ENCODE assay signal across 25 cellular contexts in the genomic region with DNA sequence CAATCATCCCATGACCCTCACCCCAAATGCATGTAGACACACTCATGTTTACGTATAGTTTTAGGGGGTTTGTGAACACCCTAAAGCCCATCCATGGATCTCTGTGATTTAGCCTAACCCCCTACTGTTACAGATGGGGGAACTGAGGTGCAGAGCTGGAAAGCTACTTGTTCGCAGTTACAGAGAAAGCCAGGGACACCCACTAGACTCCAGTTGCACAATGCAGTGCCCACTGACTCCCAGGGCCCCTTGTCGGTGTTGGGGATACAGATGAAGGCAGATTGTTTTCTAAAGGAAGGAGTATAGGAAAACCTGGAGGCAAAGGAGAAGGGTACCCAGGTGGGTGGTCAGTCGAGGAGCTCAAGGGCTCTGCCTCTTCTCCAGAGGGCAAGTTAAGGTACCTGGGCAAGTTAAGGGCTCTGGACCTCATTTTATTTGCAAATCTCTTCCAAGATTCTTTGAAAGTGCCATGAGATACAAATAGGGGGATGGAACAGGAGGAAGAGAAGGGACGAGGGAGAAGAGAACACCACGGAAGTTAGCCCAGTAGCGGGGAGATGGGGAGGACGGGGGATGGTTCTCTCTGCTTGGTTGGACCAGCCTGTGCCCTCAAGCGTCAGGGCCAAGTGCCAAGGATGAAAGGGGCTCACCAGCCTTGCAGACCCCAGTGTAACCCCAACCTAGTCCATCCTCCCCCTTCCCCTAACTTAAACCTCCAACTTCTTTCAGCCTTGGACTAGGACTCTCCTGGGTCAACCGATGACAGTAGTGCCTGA. TPM values are rescaled to one million over a fixed set of nuclear protein-coding genes. Genes with fewer than 3 reads are reported as not detected.
DNase-seq lines count a peak whose midpoint lies in the region; ATAC-seq, FAIRE-seq and TF ChIP-seq lines count a peak whose summit lies in the region.
"Had no signal": no experiment of that assay in that cellular context is flagged by ENCODE, and none has a peak within 500 bp of the region (broad histone marks: within the 10 kb centered on the region; RNA-seq: fewer than 3 reads in every experiment).

No MANE protein-coding gene starts in this region.

- BruUV-seq in K562 (replicated peaks; lab: Mats Ljungman, UMichigan), result no TSS peak

- TF ChIP-seq CTCF in K562 (IDR thresholded peaks at IDR 0.05 in 2 of 3, conservative IDR thresholded peaks at IDR 0.05 in 1 of 3; ENCODE audit: insufficient read depth in 2 of 3, low read depth in 1 of 3, low read length in 3 of 3), result no peak
- no peak for TF ChIP-seq CTCF in psoas muscle (IDR thresholded peaks at IDR 0.05)

- H3K4me1 ChIP-seq in K562 (replicated peaks in 1 of 2; ENCODE audit: control insufficient read depth in 2 of 2, insufficient read depth in 2 of 2, low read length in 2 of 2) (peaks cover under 1 to 2% of the 10 kb centered on the region in 2 experiments; a peak in 3 of 5 replicates), psoas muscle (peaks cover 60% of the 10 kb centered on the region)

- under 1% methylated on average over 9 of the region's 10 CpGs for WGBS in K562 (ENCODE audit: insufficient coverage, low coverage, missing lambda C conversion rate)
- 38 to 47% (median 46%) methylated on average over 10 of the region's 10 CpGs for WGBS in psoas muscle, 3 donors

- H3K9me1 ChIP-seq in K562 (ENCODE audit: control insufficient read depth, insufficient read depth, low read length), result no peaks in the 10 kb centered on the region

- no peak for TF ChIP-seq RAD21 in K562 (CRISPR knock-in tag; conservative IDR thresholded peaks at IDR 0.05 in 1 of 2, IDR thresholded peaks at IDR 0.05 in 1 of 2)

- H3K79me2 ChIP-seq in K562 (ENCODE audit: control insufficient read depth, insufficient read depth, low read length), result no peaks in the 10 kb centered on the region

- no peaks in the 10 kb centered on the region for H3K36me3 ChIP-seq in K562 (ENCODE audit: control insufficient read depth, insufficient read depth, low read length)
- no peaks in the 10 kb centered on the region for H3K36me3 ChIP-seq in psoas muscle (ENCODE audit: insufficient read depth in 1 of 2, low read depth in 1 of 2)
- H3K36me3 ChIP-seq: BLaER1 treated with 17β-estradiol and CSF1 and Interleukin-3, amounts not matched to agents 10 nM and 100 nM; Peyer's patch had no signal

- ATAC-seq in K562 (no peak), psoas muscle (no peak), GM18502 (IDR thresholded peaks at IDR 0.05; ENCODE audit: poor library complexity, unreplicated experiment) (no peak)

- H3K4me2 ChIP-seq in K562 (ENCODE audit: insufficient read depth, low read length), result no peak overlapping the region
- H3K4me2 ChIP-seq: BLaER1 treated with 17β-estradiol and CSF1 and Interleukin-3, amounts not matched to agents 10 nM and 100 nM had no signal

- CTCF ChIA-PET in K562 (lab: Yijun Ruan, JAX; ENCODE audit: low intra/inter-chr PET ratio), result no interaction called here

- TF ChIP-seq POLR2A in K562 (conservative IDR thresholded peaks at IDR 0.05), result no peak

- DNase-seq in activated effector memory CD4-positive, alpha-beta T cell treated with anti-CD3 and anti-CD28 coated beads, Interleukin-2, amount 50 U/mL, for 16 hours, result peak; percentile 46
- no peak for DNase-seq in activated effector memory CD4-positive, alpha-beta T cell treated with Interleukin-2 at 50 U/mL for 16 hours
- DNase-seq in K562 (ENCODE audit: extremely low read depth in 1 of 4, low spot score in 3 of 4), result no peak
- DNase-seq in mesenteric fat pad (ENCODE audit: low spot score), result peak; percentile 51
- no peak for DNase-seq in psoas muscle
- DNase-seq in GM19238 (ENCODE audit: insufficient read length, low spot score), result no peak
- no peak for DNase-seq in NCI-H1694 (lab: John Stamatoyannopoulos, UW)
- DNase-seq: Caco-2; CD4-positive, alpha-beta memory T cell; DMS 273 treated with DMSO at 0.1 percent for 48 hours; DMS79 treated with DMSO at 0.1 percent for 48 hours; IMR-90; MV-4-11; NCI-H1105 treated with DMSO at 0.1 percent for 48 hours; NCI-H2081; NCI-H2171; NCI-H526 had no signal

- H3K27me3 ChIP-seq in K562 (ENCODE audit: control insufficient read depth in 2 of 2, insufficient read depth in 2 of 2, low read length in 2 of 2) (peaks cover 20 to 51% of the 10 kb centered on the region in 2 experiments; a peak in 4 of 5 replicates), psoas muscle (ENCODE audit: insufficient read depth in 3 of 3, low read length in 2 of 3) (no peaks in the 10 kb centered on the region)
- H3K27me3 ChIP-seq: BLaER1 treated with 17β-estradiol and CSF1 and Interleukin-3, amounts not matched to agents 10 nM and 100 nM; Peyer's patch had no signal

- intact Hi-C loops in K562 (cut with micrococcal nuclease), result no loop called here
- intact Hi-C loops in psoas muscle (cut with DNase I), result no loop called here

- in situ Hi-C loops in K562 (cut with MboI), result no loop called here

- H3K9ac ChIP-seq in K562 (ENCODE audit: insufficient read depth in 1 of 2, low read depth in 2 of 2, low read length in 2 of 2), result no peak overlapping the region
- H3K9ac ChIP-seq: BLaER1 treated with 17β-estradiol and CSF1 and Interleukin-3, amounts not matched to agents 10 nM and 100 nM had no signal

- TF ChIP-seq EP300 in K562 (IDR thresholded peaks at IDR 0.05; ENCODE audit: low read length), result no peak

- FAIRE-seq in K562 (lab: Jason Lieb, UNC), result no peak
- FAIRE-seq: GM12878, HTR-8/SVneo had no signal

- no peak overlapping the region for H3K4me3 ChIP-seq in K562
- H3K4me3 ChIP-seq in psoas muscle, result peak overlapping the region; percentile 59
- H3K4me3 ChIP-seq: BLaER1 treated with 17β-estradiol and CSF1 and Interleukin-3, amounts not matched to agents 10 nM and 100 nM; GM12878; Peyer's patch had no signal

- no peak overlapping the region for H2AFZ ChIP-seq in K562 (ENCODE audit: low read depth, low read length)

- POLR2A ChIA-PET in K562 (lab: Yijun Ruan, JAX), result interaction anchor here (0.7 to 1.4 kb wide), 3 partner anchors 26 to 79 kb away, joined by 3 to 4 read pairs (median 3); no protein-coding TSS in a partner anchor

- H3K9me3 ChIP-seq in K562 (replicated peaks; ENCODE audit: control insufficient read depth, insufficient read depth, low read depth, low read length) (no peaks in the 10 kb centered on the region), psoas muscle (no peaks in the 10 kb centered on the region)
- H3K9me3 ChIP-seq: BLaER1 treated with 17β-estradiol and CSF1 and Interleukin-3, amounts not matched to agents 10 nM and 100 nM; Caco-2; Peyer's patch had no signal

- no peak overlapping the region for H3K27ac ChIP-seq in K562 (ENCODE audit: extremely low read depth, low read depth, low read length)
- peak overlapping the region; percentile 95 for H3K27ac ChIP-seq in psoas muscle
- H3K27ac ChIP-seq: 22Rv1; BLaER1 treated with 17β-estradiol and CSF1 and Interleukin-3, amounts not matched to agents 10 nM and 100 nM; Peyer's patch had no signal

- no peaks in the 10 kb centered on the region for H4K20me1 ChIP-seq in K562 (replicated peaks; ENCODE audit: control insufficient read depth, insufficient read depth, low read length)
- H4K20me1 ChIP-seq: BLaER1 treated with 17β-estradiol and CSF1 and Interleukin-3, amounts not matched to agents 10 nM and 100 nM had no signal

RNA-seq across cellular contexts. Expression of a gene that starts 1.0 kb away (rescaled TPM):
- not detected in 2 replicates for total RNA-seq in K562 (2011; cell fraction: chromatin; rRNA removed; ENCODE audit: low replicate concordance)
- not detected in 2 replicates for total RNA-seq in K562 (2011; cell fraction: nucleolus; rRNA removed)
- not detected in 2 replicates for total RNA-seq in K562 (2011; cell fraction: nucleoplasm; rRNA removed)
- total RNA-seq in K562 (2014; rRNA removed) (not detected in 2 replicates), K562 (2014; rRNA removed; fragmentation: Illumina TruSeq; extraction: Trizol) (not detected in 2 replicates), K562 (2015; rRNA removed; fragmentation: Illumina TruSeq; extraction: Trizol) (not detected in 2 replicates), K562 (2021) (not detected in 2 replicates), mesenteric fat pad (0.42 TPM), psoas muscle (100 to 1,000 TPM in 1 of 4 donors, 10 to 100 TPM in 3; 29.7 to 110 (median 31.7) TPM)
- polyA plus RNA-seq in K562 (2011; rRNA removed) (not detected in 2 replicates), K562 (2014; fragmentation: Illumina TruSeq; extraction: Trizol) (not detected in 2 replicates), K562 (2014; fragmentation: Nextera tagmentation; extraction: Ambion mirVana) (not detected), K562 (2014; rRNA removed) (not detected in 2 replicates), psoas muscle (10 to 100 TPM in 2 of 3 donors, 1 to 10 TPM in 1; 3.0 to 14.5 (median 14.5) TPM)
- polyA plus RNA-seq in K562 (2011; cell fraction: cytosol; rRNA removed), result 0.01 TPM in 1 of 2 replicates, not detected in the other
- not detected in 2 replicates for polyA plus RNA-seq in K562 (2011; cell fraction: nucleus; rRNA removed)
- polyA plus RNA-seq in K562 (2012), result not detected in 2 replicates
- polyA minus RNA-seq in K562 (2011; rRNA and poly(A)+ RNA removed), result not detected in 2 replicates
- not detected in 2 replicates for polyA minus RNA-seq in K562 (2011; cell fraction: cytosol; rRNA and poly(A)+ RNA removed)
- polyA minus RNA-seq in K562 (2011; cell fraction: nucleus; rRNA and poly(A)+ RNA removed), result not detected in 2 replicates
- total RNA-seq: Caco-2; CD4-positive, alpha-beta memory T cell; H4; OCI-LY7 had no signal
- polyA plus RNA-seq: CD4-positive, alpha-beta memory T cell had no signal

RNA-seq across cellular contexts. Expression of a gene that starts 21.5 kb away (rescaled TPM):
- total RNA-seq in K562 (2011; cell fraction: chromatin; rRNA removed; ENCODE audit: low replicate concordance), result 0.09 and 0.19 TPM in 2 replicates
- 0.13 and 0.17 TPM in 2 replicates for total RNA-seq in K562 (2011; cell fraction: nucleolus; rRNA removed)
- 0.23 and 0.29 TPM in 2 replicates for total RNA-seq in K562 (2011; cell fraction: nucleoplasm; rRNA removed)
- total RNA-seq in K562 (2014; rRNA removed), result 0.04 TPM in 1 of 2 replicates, not detected in the other
- not detected in 2 replicates for total RNA-seq in K562 (2014; rRNA removed; fragmentation: Illumina TruSeq; extraction: Trizol)
- total RNA-seq in K562 (2015; rRNA removed; fragmentation: Illumina TruSeq; extraction: Trizol), result not detected in 2 replicates
- total RNA-seq in K562 (2021), result 0.31 and 0.36 TPM in 2 replicates
- polyA plus RNA-seq in K562 (2011; rRNA removed), result 0.03 and 0.05 TPM in 2 replicates
- polyA plus RNA-seq in K562 (2011; cell fraction: cytosol; rRNA removed), result 0.31 and 0.44 TPM in 2 replicates
- 0.04 and 0.09 TPM in 2 replicates for polyA plus RNA-seq in K562 (2011; cell fraction: nucleus; rRNA removed)
- 0.12 and 0.17 TPM in 2 replicates for polyA plus RNA-seq in K562 (2012)
- polyA plus RNA-seq in K562 (2014; fragmentation: Illumina TruSeq; extraction: Trizol), result 0.03 and 0.10 TPM in 2 replicates
- under 1 TPM in 1 of 2 experiments, not detected in 1; 0.03 TPM for polyA plus RNA-seq in K562 (2014; fragmentation: Nextera tagmentation; extraction: Ambion mirVana)
- polyA plus RNA-seq in K562 (2014; rRNA removed), result 0.01 TPM in 1 of 2 replicates, not detected in the other
- 0.03 and 0.07 TPM in 2 replicates for polyA minus RNA-seq in K562 (2011; rRNA and poly(A)+ RNA removed)
- polyA minus RNA-seq in K562 (2011; cell fraction: cytosol; rRNA and poly(A)+ RNA removed), result not detected in 2 replicates
- 0.11 and 0.13 TPM in 2 replicates for polyA minus RNA-seq in K562 (2011; cell fraction: nucleus; rRNA and poly(A)+ RNA removed)
- total RNA-seq in mesenteric fat pad, result 174 TPM
- total RNA-seq in psoas muscle, result 100 to 1,000 TPM; 447 to 745 (median 673) TPM
- 100 to 1,000 TPM; 136 to 855 (median 503) TPM for polyA plus RNA-seq in psoas muscle
- polyA plus RNA-seq: CD4-positive, alpha-beta memory T cell had no signal

RNA-seq across cellular contexts. Expression of a gene that starts 38.9 kb away (rescaled TPM):
- total RNA-seq in K562 (2011; cell fraction: chromatin; rRNA removed; ENCODE audit: low replicate concordance), result 88.0 and 96.4 TPM in 2 replicates
- total RNA-seq in K562 (2011; cell fraction: nucleolus; rRNA removed), result 58.2 and 60.2 TPM in 2 replicates
- total RNA-seq in K562 (2011; cell fraction: nucleoplasm; rRNA removed), result 61.2 and 66.5 TPM in 2 replicates
- 31.3 and 41.6 TPM in 2 replicates for total RNA-seq in K562 (2014; rRNA removed)
- 43.7 and 46.8 TPM in 2 replicates for total RNA-seq in K562 (2014; rRNA removed; fragmentation: Illumina TruSeq; extraction: Trizol)
- 44.8 and 45.1 TPM in 2 replicates for total RNA-seq in K562 (2015; rRNA removed; fragmentation: Illumina TruSeq; extraction: Trizol)
- 51.3 and 53.5 TPM in 2 replicates for total RNA-seq in K562 (2021)
- 69.9 and 77.7 TPM in 2 replicates for polyA plus RNA-seq in K562 (2011; rRNA removed)
- 24.7 and 43.4 TPM in 2 replicates for polyA plus RNA-seq in K562 (2011; cell fraction: cytosol; rRNA removed)
- 77.9 and 106 TPM in 2 replicates for polyA plus RNA-seq in K562 (2011; cell fraction: nucleus; rRNA removed)
- 46.4 and 48.3 TPM in 2 replicates for polyA plus RNA-seq in K562 (2012)
- polyA plus RNA-seq in K562 (2014; fragmentation: Illumina TruSeq; extraction: Trizol), result 73.9 and 82.2 TPM in 2 replicates
- polyA plus RNA-seq in K562 (2014; fragmentation: Nextera tagmentation; extraction: Ambion mirVana), result 10 to 100 TPM; 33.6 to 65.3 TPM
- 37.1 and 38.3 TPM in 2 replicates for polyA plus RNA-seq in K562 (2014; rRNA removed)
- 46.0 and 55.8 TPM in 2 replicates for polyA minus RNA-seq in K562 (2011; rRNA and poly(A)+ RNA removed)
- polyA minus RNA-seq in K562 (2011; cell fraction: cytosol; rRNA and poly(A)+ RNA removed), result 23.2 and 30.1 TPM in 2 replicates
- 30.6 and 46.1 TPM in 2 replicates for polyA minus RNA-seq in K562 (2011; cell fraction: nucleus; rRNA and poly(A)+ RNA removed)
- total RNA-seq in mesenteric fat pad, result 44.1 TPM
- total RNA-seq in psoas muscle, result 10 to 100 TPM; 23.5 to 28.6 (median 27.3) TPM
- polyA plus RNA-seq in psoas muscle, result 10 to 100 TPM; 17.2 to 29.9 (median 21.1) TPM

Comparison
In these comparisons a context has a peak if more than half of its experiments do, and no peak if none do; other contexts are left out.
1. DNase-seq: peak in activated effector memory CD4-positive, alpha-beta T cell treated with anti-CD3 and anti-CD28 coated beads, Interleukin-2, amount 50 U/mL, for 16 hours (single experiment) and mesenteric fat pad (single experiment); none in activated effector memory CD4-positive, alpha-beta T cell treated with Interleukin-2 at 50 U/mL for 16 hours (single experiment), K562 (0 of 4), psoas muscle (0 of 2), GM19238 (single experiment) and NCI-H1694 (single experiment).
2. RNA of a gene that starts 1.0 kb away (total RNA-seq): 29.7 to 110 TPM in psoas muscle; 0.42 TPM in mesenteric fat pad (single experiment) and not detected in K562; every median in the first group is over 10 times any median in the second.
3. RNA of a gene that starts 21.5 kb away (total RNA-seq): 447 to 745 TPM in psoas muscle and 174 TPM in mesenteric fat pad (single experiment); 0.04 to 0.36 TPM in K562; every median in the first group is over 100 times any median in the second.